ENCODE assay signal across 25 cellular contexts in the genomic region with DNA sequence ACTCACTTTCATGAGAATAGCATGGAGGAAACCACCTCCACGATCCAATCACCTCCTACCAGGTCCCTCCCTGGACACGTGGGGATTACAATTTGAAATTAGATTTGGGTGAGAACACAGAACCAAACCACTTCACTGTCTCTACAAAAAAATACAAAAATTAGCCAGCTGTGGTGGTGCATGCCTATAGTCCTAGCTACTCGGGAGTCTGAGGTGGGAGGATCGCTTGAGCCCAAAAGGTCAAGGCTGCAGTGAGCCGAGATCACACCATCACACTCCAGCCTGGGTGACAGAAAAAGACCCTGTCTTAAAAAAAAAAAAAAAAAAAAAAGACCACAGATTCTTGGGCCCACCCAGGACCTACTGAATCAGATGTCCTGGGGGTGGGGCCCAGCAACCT.
"Had no signal": no experiment of that assay in that cellular context is flagged by ENCODE, and none has a peak within 500 bp of the region (broad histone marks: within the 10 kb centered on the region; RNA-seq: fewer than 3 reads in every experiment).

No MANE protein-coding gene starts in this region.

- H3K27me3 Mint-ChIP-seq: dendritic cell treated with granulocyte-macrophage colony-stimulating factor and Interleukin-4, amounts not matched to agents 40 ng/mL and 50 ng/mL, for 4 days; effector memory CD8-positive, alpha-beta T cell had no signal

- DNase-seq: colonic mucosa; cortex of kidney; dermis blood vessel endothelial cell; effector CD4-positive, alpha-beta T cell; effector CD8-positive, alpha-beta T cell; effector memory CD4-positive, alpha-beta T cell; effector memory CD8-positive, alpha-beta T cell; endodermal cell; erythroblast; esophagus squamous epithelium; foreskin fibroblast; foreskin keratinocyte; foreskin melanocyte; gastrocnemius medialis; glutamatergic neuron; head of caudate nucleus; heart left ventricle; heart right ventricle had no signal

- H3K9me3 ChIP-seq: colonic mucosa, esophagus muscularis mucosa, esophagus squamous epithelium, gastrocnemius medialis, gastroesophageal sphincter, heart left ventricle had no signal

- H3K36me3 ChIP-seq: colonic mucosa, gastrocnemius medialis had no signal

- H3K27me3 ChIP-seq: colonic mucosa, dorsolateral prefrontal cortex, esophagus muscularis mucosa, esophagus squamous epithelium, foreskin keratinocyte, gastrocnemius medialis, gastroesophageal sphincter, heart left ventricle, heart right ventricle had no signal

- H3K4me3 Mint-ChIP-seq: dendritic cell treated with granulocyte-macrophage colony-stimulating factor and Interleukin-4, amounts not matched to agents 40 ng/mL and 50 ng/mL, for 4 days; effector memory CD8-positive, alpha-beta T cell; endodermal cell had no signal

- H3K27ac Mint-ChIP-seq: dendritic cell treated with granulocyte-macrophage colony-stimulating factor and Interleukin-4, amounts not matched to agents 40 ng/mL and 50 ng/mL, for 4 days; effector memory CD8-positive, alpha-beta T cell; endodermal cell had no signal

- H3K4me3 ChIP-seq: colonic mucosa, coronary artery, dorsolateral prefrontal cortex, esophagus muscularis mucosa, esophagus squamous epithelium, gastrocnemius medialis, gastroesophageal sphincter, heart left ventricle, heart right ventricle had no signal

- H3K4me1 ChIP-seq: colonic mucosa, esophagus muscularis mucosa, esophagus squamous epithelium, foreskin keratinocyte, gastrocnemius medialis, gastroesophageal sphincter, heart left ventricle, heart right ventricle had no signal

- H3K27ac ChIP-seq: colonic mucosa, coronary artery, dorsolateral prefrontal cortex, epithelial cell of prostate, esophagus muscularis mucosa, esophagus squamous epithelium, foreskin keratinocyte, gastrocnemius medialis, gastroesophageal sphincter, heart left ventricle, heart right ventricle had no signal

- H3K4me1 Mint-ChIP-seq: endodermal cell had no signal

- H3K9me3 Mint-ChIP-seq: effector memory CD8-positive, alpha-beta T cell had no signal

- ATAC-seq: effector memory CD8-positive, alpha-beta T cell; esophagus mucosa; foreskin keratinocyte; gastrocnemius medialis; gastroesophageal sphincter; heart left ventricle; heart right ventricle had no signal
